In genomic region chr7:66588226-66588625, GRCh38 we compare ENCODE assay signal across 8 cellular contexts. TPM values are rescaled to one million over a fixed set of nuclear protein-coding genes. Genes with fewer than 3 reads are reported as not detected.
DNase-seq lines count a peak whose midpoint lies in the region; ATAC-seq, FAIRE-seq and TF ChIP-seq lines count a peak whose summit lies in the region.
"Not testable (repeated sequence)": the region's sequence is repeated elsewhere in the genome, so short reads cannot be mapped to it uniquely, and the experiment has no call there.

No MANE protein-coding gene starts in this region.

- peaks cover 36% of the 10 kb centered on the region for H3F3A ChIP-seq in GM23248 (ENCODE audit: insufficient read depth)

- intact Hi-C loops in CD8-positive, alpha-beta T cell (cut with DNase I, micrococcal nuclease) = loop anchor here in 1 of 2 experiments (2.0 kb wide), 1 partner anchor 113 kb away; no protein-coding TSS in a partner anchor

- not testable (repeated sequence) for TF ChIP-seq CTCF in AG09319 (IDR thresholded peaks at IDR 0.05; ENCODE audit: low read depth, low read length); CD8-positive, alpha-beta T cell (IDR thresholded peaks at IDR 0.05); osteoblast (IDR thresholded peaks at IDR 0.05; ENCODE audit: extremely low read depth, low read depth, low read length)

- not testable (repeated sequence) for H3K9me3 ChIP-seq in CD8-positive, alpha-beta T cell (ENCODE audit: low read length); GM23248 (ENCODE audit: low read depth); osteoblast (ENCODE audit: low read depth, low read length)

- H3K27me3 Mint-ChIP-seq in CD8-positive, alpha-beta T cell (ENCODE audit: low read depth) = not testable (repeated sequence)

- CTCF ChIA-PET in CD8-positive, alpha-beta T cell (lab: Charles Lee) = not testable (repeated sequence)

- POLR2A ChIA-PET in CD8-positive, alpha-beta T cell (lab: Charles Lee) = not testable (repeated sequence)

- H3K4me1 ChIP-seq in CD8-positive, alpha-beta T cell (ENCODE audit: insufficient read depth, low read length) = peaks cover 35% of the 10 kb centered on the region
- peaks cover 55% of the 10 kb centered on the region for H3K4me1 ChIP-seq in GM23248 (ENCODE audit: insufficient read depth)
- peaks cover 22% of the 10 kb centered on the region for H3K4me1 ChIP-seq in osteoblast (ENCODE audit: insufficient read depth, low read length)

- not testable (repeated sequence) for H3K4me3 Mint-ChIP-seq in CD8-positive, alpha-beta T cell; stimulated activated effector memory CD8-positive, alpha-beta T cell treated with anti-CD3 and anti-CD28 coated beads, Interleukin-12 subunit alpha, Interleukin-12 subunit beta, amount 100 ng/mL, for 72 hours

- not testable (repeated sequence) for H2AFZ ChIP-seq in GM23248; osteoblast (ENCODE audit: low read length)

- H3K79me2 ChIP-seq in GM23248 (ENCODE audit: insufficient read depth) (peaks cover 100% of the 10 kb centered on the region), osteoblast (ENCODE audit: insufficient read depth, low read length) (peaks cover 91% of the 10 kb centered on the region)

- H3K36me3 ChIP-seq in CD8-positive, alpha-beta T cell (ENCODE audit: insufficient read depth, low read length); GM23248 (ENCODE audit: low read depth): not testable (repeated sequence)
- H3K36me3 ChIP-seq in osteoblast (ENCODE audit: insufficient read depth, low read length) = peaks cover 21% of the 10 kb centered on the region

- peak overlapping the region; percentile 42 for H3K27ac Mint-ChIP-seq in CD8-positive, alpha-beta T cell
- H3K27ac Mint-ChIP-seq in stimulated activated effector memory CD8-positive, alpha-beta T cell treated with anti-CD3 and anti-CD28 coated beads, Interleukin-12 subunit alpha, Interleukin-12 subunit beta, amount 100 ng/mL, for 72 hours = peak overlapping the region; percentile 5

- H3K4me1 Mint-ChIP-seq in CD8-positive, alpha-beta T cell (ENCODE audit: low read depth) = peaks cover 79% of the 10 kb centered on the region
- H3K4me1 Mint-ChIP-seq in stimulated activated effector memory CD8-positive, alpha-beta T cell treated with anti-CD3 and anti-CD28 coated beads, Interleukin-12 subunit alpha, Interleukin-12 subunit beta, amount 100 ng/mL, for 72 hours = peaks cover 53% of the 10 kb centered on the region

- WGBS in GM23248 (ENCODE audit: low coverage in 1 of 2, low lambda C conversion rate in 2 of 2, missing lambda C conversion rate in 2 of 2), 2 experiments = 80 to 100% methylated on average over 1 of the region's 1 CpG

- FAIRE-seq in RCC 7860 (lab: Jason Lieb, UNC) = peak; percentile 77

- DNase-seq in AG09319 (ENCODE audit: extremely low read depth, low read depth) (peak; percentile 19), GM23248 (peak; percentile 44), amniotic stem cell (lab: John Stamatoyannopoulos, UW) (peak; percentile 4), fibroblast of peridontal ligament (ENCODE audit: extremely low read depth) (peak; percentile 73), osteoblast (ENCODE audit: insufficient read length, low spot score, missing footprints) (peak; percentile 75)
- not testable (repeated sequence) for DNase-seq in CD8-positive, alpha-beta T cell; RCC 7860 (ENCODE audit: low spot score); stimulated activated effector memory CD8-positive, alpha-beta T cell treated with anti-CD3 and anti-CD28 coated beads, Interleukin-12 subunit alpha, Interleukin-12 subunit beta, amount 100 ng/mL, for 72 hours (ENCODE audit: low spot score in 2 of 2)

- H4K20me1 ChIP-seq in GM23248 (ENCODE audit: insufficient read depth) (peaks cover 14% of the 10 kb centered on the region), osteoblast (ENCODE audit: insufficient read depth, low read length) (peaks cover 65% of the 10 kb centered on the region)

- not testable (repeated sequence) for H3K27ac ChIP-seq in CD8-positive, alpha-beta T cell (ENCODE audit: low read depth, low read length); osteoblast (ENCODE audit: low read depth, low read length)
- H3K27ac ChIP-seq in GM23248 = peak overlapping the region; percentile 53

- H3K9ac ChIP-seq in GM23248 = peak overlapping the region; percentile 9; the same call in 1 of the 2 replicates

- H3K4me3 ChIP-seq in CD8-positive, alpha-beta T cell (ENCODE audit: low read depth, low read length); GM23248; osteoblast (ENCODE audit: insufficient read depth, low read length): not testable (repeated sequence)

- in situ Hi-C loops in GM23248 (cut with MboI) = not testable (repeated sequence)

- H3K9me2 ChIP-seq in GM23248 (ENCODE audit: insufficient read depth) = not testable (repeated sequence)

- ATAC-seq in CD8-positive, alpha-beta T cell; stimulated activated effector memory CD8-positive, alpha-beta T cell treated with anti-CD3 and anti-CD28 coated beads, Interleukin-12 subunit alpha, Interleukin-12 subunit beta, amount 100 ng/mL, for 72 hours: not testable (repeated sequence)

- peaks cover 39% of the 10 kb centered on the region for H3K36me3 Mint-ChIP-seq in CD8-positive, alpha-beta T cell
- H3K36me3 Mint-ChIP-seq in stimulated activated effector memory CD8-positive, alpha-beta T cell treated with anti-CD3 and anti-CD28 coated beads, Interleukin-12 subunit alpha, Interleukin-12 subunit beta, amount 100 ng/mL, for 72 hours = peaks cover 61% of the 10 kb centered on the region

- not testable (repeated sequence) for H3K9me3 Mint-ChIP-seq in CD8-positive, alpha-beta T cell; stimulated activated effector memory CD8-positive, alpha-beta T cell treated with anti-CD3 and anti-CD28 coated beads, Interleukin-12 subunit alpha, Interleukin-12 subunit beta, amount 100 ng/mL, for 72 hours

- not testable (repeated sequence) for H3K27me3 ChIP-seq in CD8-positive, alpha-beta T cell (ENCODE audit: insufficient read depth, low read length); GM23248 (replicated peaks; ENCODE audit: insufficient read depth); osteoblast (ENCODE audit: insufficient read depth, low read length)

- peak overlapping the region; percentile 43 for H3K4me2 ChIP-seq in GM23248 (ENCODE audit: unreplicated experiment)
- H3K4me2 ChIP-seq in osteoblast (ENCODE audit: insufficient read depth, low read length) = not testable (repeated sequence)

RNA-seq across cellular contexts. Expression of gene KCTD7, which starts 40.5 kb away (rescaled TPM):
- 10 to 100 TPM; 12.9 to 13.2 TPM for total RNA-seq in CD8-positive, alpha-beta T cell
- 11.6 and 14.9 TPM in 2 replicates for total RNA-seq in GM23248 (2014; rRNA removed; shearing (Covaris generic))
- 4.9 and 5.0 TPM in 2 replicates for polyA plus RNA-seq in GM23248 (2016; fragmentation: Nextera tagmentation; extraction: Ambion mirVana)
- 14.8 and 17.7 TPM in 2 replicates for total RNA-seq in osteoblast
